In genomic region chr2:18911416-18911815, GRCh38 we compare ENCODE assay signal across 11 cellular contexts.
"Had no signal": no experiment of that assay in that cellular context is flagged by ENCODE, and none has a peak within 500 bp of the region (broad histone marks: within the 10 kb centered on the region; RNA-seq: fewer than 3 reads in every experiment).

No MANE protein-coding gene starts in this region.

- H3K4me3 ChIP-seq: left lung, spleen, tibial nerve had no signal

- H3K4me3 Mint-ChIP-seq: activated naive CD4-positive, alpha-beta T cell treated with anti-CD3 and anti-CD28 coated beads, Interleukin-2, amount 50 U/mL, for 24 hours; brain; memory B cell; neural crest cell; stimulated activated memory B cell treated with anti-CD40 and anti-IgM and Interleukin-4, amounts not matched to agents 10 μg/mL and 1 μg/mL and 100 μg/mL, for 72 hours had no signal

- H3K36me3 ChIP-seq: left lung, spleen, tibial nerve had no signal

- H3K27me3 Mint-ChIP-seq: activated naive CD4-positive, alpha-beta T cell treated with anti-CD3 and anti-CD28 coated beads, Interleukin-2, amount 50 U/mL, for 24 hours had no signal

- H3K36me3 Mint-ChIP-seq: brain had no signal

- ATAC-seq: stimulated activated memory B cell treated with anti-CD40 and anti-IgM and Interleukin-4, amounts not matched to agents 10 μg/mL and 1 μg/mL and 100 μg/mL, for 72 hours had no signal

- H3K9me3 ChIP-seq: left lung, spleen, tibial nerve had no signal

- H3K27ac ChIP-seq: left lung, spleen, tibial nerve had no signal

- DNase-seq: amniotic stem cell; cerebellar nuclear complex; left lung; spleen; stimulated activated CD4-positive, alpha-beta T cell treated with anti-CD3 and anti-CD28 coated beads, Interleukin-1b, Interleukin-23, amount 100 ng/mL, for 48 hours had no signal

- H3K27me3 ChIP-seq: left lung, spleen, tibial nerve had no signal

- H3K27ac Mint-ChIP-seq: activated naive CD4-positive, alpha-beta T cell treated with anti-CD3 and anti-CD28 coated beads, Interleukin-2, amount 50 U/mL, for 24 hours; brain; memory B cell; stimulated activated memory B cell treated with anti-CD40 and anti-IgM and Interleukin-4, amounts not matched to agents 10 μg/mL and 1 μg/mL and 100 μg/mL, for 72 hours had no signal

- H3K4me1 ChIP-seq: left lung, spleen, tibial nerve had no signal

- H3K4me1 Mint-ChIP-seq: activated naive CD4-positive, alpha-beta T cell treated with anti-CD3 and anti-CD28 coated beads, Interleukin-2, amount 50 U/mL, for 24 hours; brain; neural crest cell; stimulated activated memory B cell treated with anti-CD40 and anti-IgM and Interleukin-4, amounts not matched to agents 10 μg/mL and 1 μg/mL and 100 μg/mL, for 72 hours had no signal

- H3K9me3 Mint-ChIP-seq: activated naive CD4-positive, alpha-beta T cell treated with anti-CD3 and anti-CD28 coated beads, Interleukin-2, amount 50 U/mL, for 24 hours; neural crest cell had no signal
